11 cellular contexts compared by ENCODE assay signal in the genomic region with DNA sequence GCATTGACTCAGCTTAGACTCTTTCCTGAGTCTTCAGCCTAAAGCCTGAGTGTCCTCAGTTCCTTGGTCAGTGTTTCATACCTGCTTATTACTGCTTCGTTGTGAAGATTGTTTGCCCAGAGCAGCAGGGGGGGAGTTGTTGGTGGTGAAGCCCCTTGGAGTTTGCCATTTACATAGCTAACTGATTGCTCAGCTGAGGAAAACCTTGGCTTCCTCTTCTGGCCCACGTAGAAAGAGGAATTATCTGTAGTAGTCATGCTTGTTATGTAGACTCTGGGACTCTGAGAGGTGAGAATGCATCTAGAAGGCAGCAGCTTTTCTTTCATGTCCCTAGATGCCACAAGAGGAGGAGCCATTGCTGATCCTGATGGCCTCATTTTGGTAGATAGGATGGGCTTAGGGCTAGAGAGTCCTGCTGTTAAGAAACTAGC.
DNase-seq lines count a peak whose midpoint lies in the region; ATAC-seq and TF ChIP-seq lines count a peak whose summit lies in the region.
"Had no signal": no experiment of that assay in that cellular context is flagged by ENCODE, and none has a peak within 500 bp of the region (broad histone marks: within the 10 kb centered on the region; RNA-seq: fewer than 3 reads in every experiment).

No MANE protein-coding gene starts in this region.

- H3K4me3 Mint-ChIP-seq in MCF 10A (ENCODE audit: unreplicated experiment), result no peak overlapping the region
- no peak overlapping the region for H3K4me3 Mint-ChIP-seq in stimulated activated memory B cell treated with anti-CD40 and anti-IgM and Interleukin-4, amounts not matched to agents 10 μg/mL and 1 μg/mL and 100 μg/mL, for 72 hours
- H3K4me3 Mint-ChIP-seq: activated B cell treated with CpG ODN at 0.5 μM for 24 hours; CD8-positive, alpha-beta T cell had no signal

- no peaks in the 10 kb centered on the region for H3K27me3 ChIP-seq in breast epithelium

- H3K36me3 ChIP-seq in breast epithelium, result no peaks in the 10 kb centered on the region

- intact Hi-C loops in MCF 10A (cut with micrococcal nuclease), result no loop called here
- intact Hi-C loops in breast epithelium (cut with DNase I; ENCODE audit: low total_unique reads), result no loop called here

- POLR2A ChIA-PET in MCF 10A (lab: Yijun Ruan, JAX), result interaction anchor here (0.7 kb wide), 1 partner anchor 50 kb away, joined by 4 read pairs; no protein-coding TSS in a partner anchor

- no peak for TF ChIP-seq CTCF in MCF 10A (IDR thresholded peaks at IDR 0.05; ENCODE audit: unreplicated experiment)
- no peak for TF ChIP-seq CTCF in breast epithelium (IDR thresholded peaks at IDR 0.05)
- TF ChIP-seq CTCF in fibroblast of villous mesenchyme (IDR thresholded peaks at IDR 0.05; ENCODE audit: insufficient read depth, low read depth, low read length), result no peak

- H3K9me3 Mint-ChIP-seq in MCF 10A (ENCODE audit: unreplicated experiment), result no peaks in the 10 kb centered on the region
- H3K9me3 Mint-ChIP-seq in stimulated activated memory B cell treated with anti-CD40 and anti-IgM and Interleukin-4, amounts not matched to agents 10 μg/mL and 1 μg/mL and 100 μg/mL, for 72 hours, result no peaks in the 10 kb centered on the region
- H3K9me3 Mint-ChIP-seq: activated B cell treated with CpG ODN at 0.5 μM for 24 hours; CD8-positive, alpha-beta T cell had no signal

- H3K4me1 Mint-ChIP-seq in MCF 10A (ENCODE audit: insufficient read depth, unreplicated experiment), result peaks cover 8% of the 10 kb centered on the region
- H3K4me1 Mint-ChIP-seq in stimulated activated memory B cell treated with anti-CD40 and anti-IgM and Interleukin-4, amounts not matched to agents 10 μg/mL and 1 μg/mL and 100 μg/mL, for 72 hours, result peaks cover 24% of the 10 kb centered on the region

- no peak overlapping the region for H3K4me3 ChIP-seq in breast epithelium
- no peak overlapping the region for H3K4me3 ChIP-seq in fibroblast of villous mesenchyme (ENCODE audit: low read depth, low read length)

- no TSS peak for BruUV-seq in MCF 10A (replicated peaks; lab: Mats Ljungman, UMichigan)

- no peaks in the 10 kb centered on the region for H3K4me1 ChIP-seq in breast epithelium

- no peaks in the 10 kb centered on the region for H3K27me3 Mint-ChIP-seq in MCF 10A (ENCODE audit: insufficient read depth, unreplicated experiment)
- no peaks in the 10 kb centered on the region for H3K27me3 Mint-ChIP-seq in stimulated activated memory B cell treated with anti-CD40 and anti-IgM and Interleukin-4, amounts not matched to agents 10 μg/mL and 1 μg/mL and 100 μg/mL, for 72 hours
- H3K27me3 Mint-ChIP-seq: activated B cell treated with CpG ODN at 0.5 μM for 24 hours had no signal

- TF ChIP-seq POLR2A in breast epithelium (IDR thresholded peaks at IDR 0.05), result no peak

- no peaks in the 10 kb centered on the region for H3K9me3 ChIP-seq in breast epithelium

- H3K27ac Mint-ChIP-seq in MCF 10A (ENCODE audit: low read depth, unreplicated experiment), result no peak overlapping the region
- H3K27ac Mint-ChIP-seq in stimulated activated memory B cell treated with anti-CD40 and anti-IgM and Interleukin-4, amounts not matched to agents 10 μg/mL and 1 μg/mL and 100 μg/mL, for 72 hours, result no peak overlapping the region
- H3K27ac Mint-ChIP-seq: activated B cell treated with CpG ODN at 0.5 μM for 24 hours; CD8-positive, alpha-beta T cell had no signal

- CTCF ChIA-PET in MCF 10A (lab: Yijun Ruan, JAX), result interaction anchor here (0.7 kb wide), 3 partner anchors 11 to 1086 kb away, joined by 3 to 4 read pairs (median 3); a partner anchor contains a TSS

- peak; percentile 27 for ATAC-seq in stimulated activated memory B cell treated with anti-CD40 and anti-IgM and Interleukin-4, amounts not matched to agents 10 μg/mL and 1 μg/mL and 100 μg/mL, for 72 hours
- ATAC-seq in HG02884 (IDR thresholded peaks at IDR 0.05; ENCODE audit: unreplicated experiment), result no peak
- ATAC-seq: CD8-positive, alpha-beta T cell had no signal

- DNase-seq in MCF 10A (ENCODE audit: unreplicated experiment), result peak; percentile 5
- no peak for DNase-seq in breast epithelium (ENCODE audit: low spot score in 2 of 2)
- peak; percentile 70 for DNase-seq in RPMI7951 (ENCODE audit: low read depth)
- peak; percentile 78 for DNase-seq in fibroblast of villous mesenchyme (ENCODE audit: low read depth)
- DNase-seq in Ammon's horn (ENCODE audit: low spot score), result no peak
- no peak for DNase-seq in activated gamma-delta T cell treated with Interleukin-2 at 50 U/mL for 16 hours
- DNase-seq: activated B cell treated with CpG ODN at 0.5 μM for 24 hours; CD8-positive, alpha-beta T cell; stimulated activated CD8-positive, alpha-beta memory T cell treated with anti-CD3 and anti-CD28 coated beads, Interleukin-4, amount 100 ng/mL, for 48 hours had no signal

- H3K27ac ChIP-seq in breast epithelium, result no peak overlapping the region

- no peaks in the 10 kb centered on the region for H3K36me3 Mint-ChIP-seq in MCF 10A (ENCODE audit: insufficient read depth, unreplicated experiment)
- H3K36me3 Mint-ChIP-seq in stimulated activated memory B cell treated with anti-CD40 and anti-IgM and Interleukin-4, amounts not matched to agents 10 μg/mL and 1 μg/mL and 100 μg/mL, for 72 hours, result no peaks in the 10 kb centered on the region
- H3K36me3 Mint-ChIP-seq: CD8-positive, alpha-beta T cell had no signal

Comparison
In these comparisons a context has a peak if more than half of its experiments do, and no peak if none do; other contexts are left out.
1. DNase-seq: peak in MCF 10A (single experiment), RPMI7951 (single experiment) and fibroblast of villous mesenchyme (single experiment); none in breast epithelium (0 of 2), Ammon's horn (single experiment) and activated gamma-delta T cell treated with Interleukin-2 at 50 U/mL for 16 hours (single experiment).